19 cellular contexts compared by ENCODE assay signal in genomic region chr5:86320266-86320665, GRCh38.
DNase-seq lines count a peak whose midpoint lies in the region; FAIRE-seq and TF ChIP-seq lines count a peak whose summit lies in the region.
"Had no signal": no experiment of that assay in that cellular context is flagged by ENCODE, and none has a peak within 500 bp of the region (broad histone marks: within the 10 kb centered on the region; RNA-seq: fewer than 3 reads in every experiment).

No MANE protein-coding gene starts in this region.

- H3K4me2 ChIP-seq in smooth muscle cell, result peak overlapping the region; percentile 10

- DNase-seq in HS-5 (ENCODE audit: low read depth) (peak; percentile 15), astrocyte of the spinal cord (ENCODE audit: low read depth, low spot score) (peak; percentile 35), kidney epithelial cell (ENCODE audit: low read depth) (peak; percentile 2), smooth muscle cell (lab: John Stamatoyannopoulos, UW; ENCODE audit: unreplicated experiment) (no peak), DMS79 (lab: John Stamatoyannopoulos, UW) (no peak), A172 (ENCODE audit: low spot score) (no peak), small intestine (no peak)
- DNase-seq: CD4-positive, CD25-positive, alpha-beta regulatory T cell; DMS 273 treated with DMSO at 0.1 percent for 48 hours; DND-41; Karpas-422; NCI-H1694; NCI-H2081 treated with DMSO at 0.1 percent for 48 hours; NCI-H2171 treated with DMSO at 0.1 percent for 48 hours; NCI-H446; NCI-H526; OCI-M1; Right ventricle myocardium superior had no signal

- H3K4me3 ChIP-seq in astrocyte of the spinal cord (ENCODE audit: low read depth, low read length) (no peak overlapping the region), kidney epithelial cell (ENCODE audit: low read depth, low read length) (no peak overlapping the region), smooth muscle cell (no peak overlapping the region), small intestine (ENCODE audit: low read depth in 1 of 2, low read length in 2 of 2) (no peak overlapping the region)

- no peak overlapping the region for H3K27ac ChIP-seq in smooth muscle cell (ENCODE audit: low read depth)
- no peak overlapping the region for H3K27ac ChIP-seq in small intestine (ENCODE audit: low read depth in 1 of 2, low read length in 1 of 2)

- no peak overlapping the region for H2AFZ ChIP-seq in smooth muscle cell (ENCODE audit: low read depth)

- H3F3A ChIP-seq in smooth muscle cell (ENCODE audit: low read depth), result no peaks in the 10 kb centered on the region

- H4K20me1 ChIP-seq in smooth muscle cell (ENCODE audit: low read depth), result no peaks in the 10 kb centered on the region

- in situ Hi-C loops in astrocyte of the spinal cord (cut with HindIII; ENCODE audit: low sequenced_read_pairs), result no loop called here

- H3K9me3 ChIP-seq in smooth muscle cell (replicated peaks; ENCODE audit: low read depth) (no peaks in the 10 kb centered on the region), small intestine (ENCODE audit: control insufficient read depth, low read depth) (no peaks in the 10 kb centered on the region)

- no peak overlapping the region for H3K9ac ChIP-seq in smooth muscle cell (ENCODE audit: low read depth)

- H3K36me3 ChIP-seq in kidney epithelial cell (ENCODE audit: control insufficient read depth, insufficient read depth, low read length) (no peaks in the 10 kb centered on the region), smooth muscle cell (ENCODE audit: low read depth) (no peaks in the 10 kb centered on the region), small intestine (ENCODE audit: control insufficient read depth in 2 of 2, insufficient read depth in 2 of 2, low read length in 2 of 2) (no peaks in the 10 kb centered on the region)

- H3K4me1 ChIP-seq in smooth muscle cell (ENCODE audit: low read depth) (no peaks in the 10 kb centered on the region), small intestine (ENCODE audit: control insufficient read depth in 2 of 2, insufficient read depth in 1 of 2, low read depth in 1 of 2, low read length in 1 of 2) (no peaks in the 10 kb centered on the region)

- TF ChIP-seq CTCF in astrocyte of the spinal cord (IDR thresholded peaks at IDR 0.05; ENCODE audit: low read depth, low read length) (no peak), kidney epithelial cell (IDR thresholded peaks at IDR 0.05; ENCODE audit: insufficient read depth, low read length, poor library complexity, severe bottlenecking) (no peak), smooth muscle cell (IDR thresholded peaks at IDR 0.05; ENCODE audit: borderline replicate concordance, insufficient read depth, poor library complexity, severe bottlenecking) (no peak)

- no peak for FAIRE-seq in small intestine (lab: Jason Lieb, UNC)
- FAIRE-seq: GM12891 had no signal

- H3K27me3 ChIP-seq in kidney epithelial cell (ENCODE audit: control insufficient read depth, insufficient read depth, low read length) (no peaks in the 10 kb centered on the region), smooth muscle cell (ENCODE audit: low read depth) (no peaks in the 10 kb centered on the region), small intestine (ENCODE audit: control insufficient read depth in 2 of 2, insufficient read depth in 2 of 2, low read length in 2 of 2) (no peaks in the 10 kb centered on the region)

- H3K79me2 ChIP-seq in smooth muscle cell (ENCODE audit: low read depth), result no peaks in the 10 kb centered on the region

Comparison
In these comparisons a context has a peak if more than half of its experiments do, and no peak if none do; other contexts are left out.
1. DNase-seq: peak in HS-5 (single experiment), astrocyte of the spinal cord (single experiment) and kidney epithelial cell (single experiment); none in smooth muscle cell (single experiment), DMS79 (single experiment), A172 (single experiment) and small intestine (single experiment).